In genomic region chr6:109515781-109516409, GRCh38 we compare ENCODE assay signal across 12 cellular contexts. TPM values are rescaled to one million over a fixed set of nuclear protein-coding genes. Genes with fewer than 3 reads are reported as not detected.
DNase-seq lines count a peak whose midpoint lies in the region; ATAC-seq lines count a peak whose summit lies in the region.
"Had no signal": no experiment of that assay in that cellular context is flagged by ENCODE, and none has a peak within 500 bp of the region (broad histone marks: within the 10 kb centered on the region; RNA-seq: fewer than 3 reads in every experiment).

No MANE protein-coding gene starts in this region.

- peaks cover 35% of the 10 kb centered on the region for H3K4me1 Mint-ChIP-seq in activated CD4-positive, alpha-beta T cell treated with anti-CD3 and anti-CD28 coated beads, Interleukin-2, amount 10 ng/mL, durations not matched to agents 7 days and 5 days
- peaks cover 32% of the 10 kb centered on the region for H3K4me1 Mint-ChIP-seq in activated naive CD8-positive, alpha-beta T cell treated with anti-CD3 and anti-CD28 coated beads, Interleukin-2, amount 50 U/mL, for 24 hours
- H3K4me1 Mint-ChIP-seq in stimulated activated memory B cell treated with anti-CD40 and anti-IgM and Interleukin-4, amounts not matched to agents 10 μg/mL and 1 μg/mL and 100 μg/mL, for 72 hours: peaks cover 10% of the 10 kb centered on the region

- peak; percentile 52 for ATAC-seq in activated naive CD8-positive, alpha-beta T cell treated with anti-CD3 and anti-CD28 coated beads, Interleukin-2, amount 50 U/mL, for 24 hours
- ATAC-seq in stimulated activated memory B cell treated with anti-CD40 and anti-IgM and Interleukin-4, amounts not matched to agents 10 μg/mL and 1 μg/mL and 100 μg/mL, for 72 hours: no peak
- ATAC-seq: heart right ventricle had no signal

- peak overlapping the region; percentile 45 for H3K4me3 Mint-ChIP-seq in activated CD4-positive, alpha-beta T cell treated with anti-CD3 and anti-CD28 coated beads, Interleukin-2, amount 10 ng/mL, durations not matched to agents 7 days and 5 days
- H3K4me3 Mint-ChIP-seq in activated naive CD8-positive, alpha-beta T cell treated with anti-CD3 and anti-CD28 coated beads, Interleukin-2, amount 50 U/mL, for 24 hours: peak overlapping the region; percentile 13
- H3K4me3 Mint-ChIP-seq in stimulated activated memory B cell treated with anti-CD40 and anti-IgM and Interleukin-4, amounts not matched to agents 10 μg/mL and 1 μg/mL and 100 μg/mL, for 72 hours: no peak overlapping the region

- DNase-seq in activated CD4-positive, alpha-beta T cell treated with anti-CD3 and anti-CD28 coated beads, Interleukin-2, amount 10 ng/mL, durations not matched to agents 7 days and 5 days: peak; percentile 45
- no peak for DNase-seq in activated CD4-positive, alpha-beta T cell treated with anti-CD3 and anti-CD28 coated beads, Interleukin-2, amount 50 U/mL, for 1 hour
- peak; percentile 26 for DNase-seq in NOMO-1 treated with dmso at 0.1 percent for 144 hours (lab: John Stamatoyannopoulos, UW; ENCODE audit: unreplicated experiment)
- no peak for DNase-seq in activated naive CD8-positive, alpha-beta T cell treated with anti-CD3 and anti-CD28 coated beads, Interleukin-2, amount 50 U/mL, for 24 hours
- DNase-seq in ureter (ENCODE audit: low spot score): no peak
- DNase-seq in COR-L47 (lab: John Stamatoyannopoulos, UW): no peak
- DNase-seq in LoVo (ENCODE audit: low spot score): no peak
- DNase-seq: heart right ventricle; mammary epithelial cell; NK-92 treated with Interleukin-12 subunit alpha and Interleukin-12 subunit beta, amount 100 ng/mL, for 24 hours; upper lobe of left lung had no signal

- POLR2A ChIA-PET in activated CD4-positive, alpha-beta T cell treated with anti-CD3 and anti-CD28 coated beads, Interleukin-2, amount 10 ng/mL, durations not matched to agents 7 days and 5 days (lab: Charles Lee): no interaction called here

- CTCF ChIA-PET in activated CD4-positive, alpha-beta T cell treated with anti-CD3 and anti-CD28 coated beads, Interleukin-2, amount 10 ng/mL, durations not matched to agents 7 days and 5 days (lab: Charles Lee): interaction anchor here (0.8 to 1.7 kb wide), 4 partner anchors 10 to 35 kb away, joined by 3 to 12 read pairs (median 3); no protein-coding TSS in a partner anchor

- peaks cover 12% of the 10 kb centered on the region for H3K9me3 Mint-ChIP-seq in activated CD4-positive, alpha-beta T cell treated with anti-CD3 and anti-CD28 coated beads, Interleukin-2, amount 10 ng/mL, durations not matched to agents 7 days and 5 days
- H3K9me3 Mint-ChIP-seq in activated naive CD8-positive, alpha-beta T cell treated with anti-CD3 and anti-CD28 coated beads, Interleukin-2, amount 50 U/mL, for 24 hours: no peaks in the 10 kb centered on the region
- H3K9me3 Mint-ChIP-seq in stimulated activated memory B cell treated with anti-CD40 and anti-IgM and Interleukin-4, amounts not matched to agents 10 μg/mL and 1 μg/mL and 100 μg/mL, for 72 hours: peaks cover 3% of the 10 kb centered on the region

- H3K36me3 Mint-ChIP-seq in activated CD4-positive, alpha-beta T cell treated with anti-CD3 and anti-CD28 coated beads, Interleukin-2, amount 10 ng/mL, durations not matched to agents 7 days and 5 days (ENCODE audit: low read depth): peaks cover 12% of the 10 kb centered on the region
- H3K36me3 Mint-ChIP-seq in activated naive CD8-positive, alpha-beta T cell treated with anti-CD3 and anti-CD28 coated beads, Interleukin-2, amount 50 U/mL, for 24 hours (ENCODE audit: low read depth): peaks cover 2% of the 10 kb centered on the region
- H3K36me3 Mint-ChIP-seq in stimulated activated memory B cell treated with anti-CD40 and anti-IgM and Interleukin-4, amounts not matched to agents 10 μg/mL and 1 μg/mL and 100 μg/mL, for 72 hours: peaks cover 10% of the 10 kb centered on the region

- H3K27me3 Mint-ChIP-seq in activated CD4-positive, alpha-beta T cell treated with anti-CD3 and anti-CD28 coated beads, Interleukin-2, amount 10 ng/mL, durations not matched to agents 7 days and 5 days: peaks cover 2% of the 10 kb centered on the region
- no peaks in the 10 kb centered on the region for H3K27me3 Mint-ChIP-seq in activated naive CD8-positive, alpha-beta T cell treated with anti-CD3 and anti-CD28 coated beads, Interleukin-2, amount 50 U/mL, for 24 hours
- no peaks in the 10 kb centered on the region for H3K27me3 Mint-ChIP-seq in stimulated activated memory B cell treated with anti-CD40 and anti-IgM and Interleukin-4, amounts not matched to agents 10 μg/mL and 1 μg/mL and 100 μg/mL, for 72 hours

- peak overlapping the region; percentile 78 for H3K27ac Mint-ChIP-seq in activated CD4-positive, alpha-beta T cell treated with anti-CD3 and anti-CD28 coated beads, Interleukin-2, amount 10 ng/mL, durations not matched to agents 7 days and 5 days
- H3K27ac Mint-ChIP-seq in activated naive CD8-positive, alpha-beta T cell treated with anti-CD3 and anti-CD28 coated beads, Interleukin-2, amount 50 U/mL, for 24 hours: peak overlapping the region; percentile 47
- peak overlapping the region; percentile 8 for H3K27ac Mint-ChIP-seq in stimulated activated memory B cell treated with anti-CD40 and anti-IgM and Interleukin-4, amounts not matched to agents 10 μg/mL and 1 μg/mL and 100 μg/mL, for 72 hours

RNA-seq across cellular contexts. Expression of gene ZBTB24, which starts 32.9 kb away (rescaled TPM):
- total RNA-seq in activated CD4-positive, alpha-beta T cell treated with anti-CD3 and anti-CD28 coated beads, Interleukin-2, amount 10 ng/mL, durations not matched to agents 7 days and 5 days: 10 to 100 TPM; 17.6 to 19.1 TPM
- 13.3 TPM for total RNA-seq in ureter

Comparison
In these comparisons a context has a peak if more than half of its experiments do, and no peak if none do; other contexts are left out.
1. DNase-seq: peak in activated CD4-positive, alpha-beta T cell treated with anti-CD3 and anti-CD28 coated beads, Interleukin-2, amount 10 ng/mL, durations not matched to agents 7 days and 5 days (single experiment) and NOMO-1 treated with dmso at 0.1 percent for 144 hours (single experiment); none in activated CD4-positive, alpha-beta T cell treated with anti-CD3 and anti-CD28 coated beads, Interleukin-2, amount 50 U/mL, for 1 hour (single experiment), activated naive CD8-positive, alpha-beta T cell treated with anti-CD3 and anti-CD28 coated beads, Interleukin-2, amount 50 U/mL, for 24 hours (single experiment), ureter (single experiment), COR-L47 (single experiment) and LoVo (single experiment).
2. H3K27ac Mint-ChIP-seq: peak in every context shown above with its lines; median percentile 78 in activated CD4-positive, alpha-beta T cell treated with anti-CD3 and anti-CD28 coated beads, Interleukin-2, amount 10 ng/mL, durations not matched to agents 7 days and 5 days; 47 in activated naive CD8-positive, alpha-beta T cell treated with anti-CD3 and anti-CD28 coated beads, Interleukin-2, amount 50 U/mL, for 24 hours; 8 in stimulated activated memory B cell treated with anti-CD40 and anti-IgM and Interleukin-4, amounts not matched to agents 10 μg/mL and 1 μg/mL and 100 μg/mL, for 72 hours.